8 cellular contexts compared by ENCODE assay signal in the genomic region with DNA sequence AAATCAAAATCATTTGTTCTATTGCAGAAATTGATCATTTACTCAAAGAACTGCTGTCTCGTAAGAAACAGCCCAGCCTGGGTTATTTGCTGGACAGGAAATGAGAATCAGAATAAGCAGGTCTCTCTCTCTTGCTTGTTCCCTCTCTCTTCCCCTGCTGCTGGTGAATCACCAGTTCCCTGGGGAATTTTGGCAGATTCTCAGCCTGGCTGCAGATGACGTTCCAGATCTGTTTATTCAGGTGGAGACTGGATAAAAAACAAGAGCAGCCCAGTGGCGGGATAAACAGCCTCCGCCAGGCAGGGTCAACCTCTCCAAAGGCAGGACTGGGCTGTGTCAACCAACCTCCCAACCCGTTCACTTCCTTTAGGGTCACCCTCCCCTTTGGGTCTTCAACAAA.
A peak's percentile ranks its signal among the peaks of the same experiment; 100 is the strongest.
DNase-seq lines count a peak whose midpoint lies in the region; ATAC-seq and TF ChIP-seq lines count a peak whose summit lies in the region.

No MANE protein-coding gene starts in this region.

- TF ChIP-seq CTCF in foreskin keratinocyte (conservative IDR thresholded peaks at IDR 0.05) (peak; percentile 41), type B pancreatic cell (conservative IDR thresholded peaks at IDR 0.05) (no peak)

- no peaks in the 10 kb centered on the region for H3K9me3 ChIP-seq in SJCRH30 (replicated peaks)

- H3K4me1 ChIP-seq in SJCRH30 (peaks cover 27% of the 10 kb centered on the region), foreskin keratinocyte (peaks cover 5% of the 10 kb centered on the region)

- H3K4me1 Mint-ChIP-seq in type B pancreatic cell (ENCODE audit: unreplicated experiment), result peaks cover 54% of the 10 kb centered on the region

- H3K27ac Mint-ChIP-seq in type B pancreatic cell, result no peak overlapping the region

- H3K36me3 ChIP-seq in SJCRH30, result no peaks in the 10 kb centered on the region

- peaks cover 14% of the 10 kb centered on the region for H3K36me3 Mint-ChIP-seq in type B pancreatic cell

- no peak overlapping the region for H3K4me3 ChIP-seq in SJCRH30

- no peaks in the 10 kb centered on the region for H3K27me3 Mint-ChIP-seq in type B pancreatic cell

- H3K27ac ChIP-seq in SJCRH30 (peak overlapping the region; percentile 31; the same call in 1 of the 2 replicates), foreskin keratinocyte (peak overlapping the region; percentile 56)

- peak; percentile 96 for ATAC-seq in foreskin keratinocyte
- no peak for ATAC-seq in GM19023 (IDR thresholded peaks at IDR 0.05; ENCODE audit: unreplicated experiment)
- no peak for ATAC-seq in GM18858 (IDR thresholded peaks at IDR 0.05; ENCODE audit: unreplicated experiment)

- DNase-seq in HT-29 (ENCODE audit: low spot score), result peak; percentile 1
- peak; percentile 81 to 89 for DNase-seq in SJCRH30
- peak; percentile 84 to 91 for DNase-seq in foreskin keratinocyte
- peak; percentile 97 for DNase-seq in pulmonary artery endothelial cell (ENCODE audit: low read depth, low spot score)
- no peak for DNase-seq in type B pancreatic cell (ENCODE audit: extremely low spot score, unreplicated experiment)
- no peak for DNase-seq in effector CD8-positive, alpha-beta T cell (lab: John Stamatoyannopoulos, UW)

- peaks cover 3% of the 10 kb centered on the region for H3K9me3 Mint-ChIP-seq in type B pancreatic cell

- H3K4me3 Mint-ChIP-seq in type B pancreatic cell, result no peak overlapping the region

- H3K27me3 ChIP-seq in SJCRH30 (no peaks in the 10 kb centered on the region), foreskin keratinocyte (no peaks in the 10 kb centered on the region)

Comparison
In these comparisons a context has a peak if more than half of its experiments do, and no peak if none do; other contexts are left out.
1. DNase-seq: peak in HT-29 (single experiment), SJCRH30 (2 of 2), foreskin keratinocyte (2 of 2) and pulmonary artery endothelial cell (single experiment); none in type B pancreatic cell (single experiment) and effector CD8-positive, alpha-beta T cell (single experiment).